In the genomic region with DNA sequence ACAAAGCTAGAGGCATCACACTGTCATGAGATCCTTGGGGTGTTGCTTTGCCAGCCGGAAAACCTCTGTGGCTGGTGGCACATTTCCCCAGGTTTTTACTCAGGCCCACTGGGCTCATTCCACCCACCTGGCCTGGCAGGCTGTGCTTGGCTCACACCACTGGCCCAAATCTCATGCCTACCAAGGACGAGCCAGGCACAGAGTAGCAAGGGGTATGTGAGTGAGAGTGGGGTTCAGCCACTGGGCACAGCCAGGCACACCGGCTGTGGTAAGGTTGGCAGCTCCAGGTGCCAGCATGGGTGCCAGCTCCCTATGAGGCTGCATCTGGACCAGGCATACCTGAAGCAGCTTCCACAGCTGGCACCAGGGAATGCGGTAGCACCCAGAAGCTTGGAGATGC, we compare ENCODE assay signal across 1 cellular context.
TF ChIP-seq lines count a peak whose summit lies in the region.

No MANE protein-coding gene starts in this region.

TF ChIP-seq in HepG2, 621 proteins besides CTCF, POLR2A, EP300 and RAD21:
- no peak for TF ChIP-seq ZSCAN29 (CRISPR knock-in tag; conservative IDR thresholded peaks at IDR 0.05)
- TF ChIP-seq HNRNPL (IDR thresholded peaks at IDR 0.05; ENCODE audit: low read depth, low read length), result 0 out of 2 replicates have a peak, but pooled peaks have one; percentile 56
- TF ChIP-seq RXRA (CRISPR knock-in tag; IDR thresholded peaks at IDR 0.05), result 0 out of 2 replicates have a peak, but pooled peaks have one; percentile 16
- TF ChIP-seq CHCHD3 (CRISPR knock-in tag; IDR thresholded peaks at IDR 0.05), result no peak
